In the genomic region with DNA sequence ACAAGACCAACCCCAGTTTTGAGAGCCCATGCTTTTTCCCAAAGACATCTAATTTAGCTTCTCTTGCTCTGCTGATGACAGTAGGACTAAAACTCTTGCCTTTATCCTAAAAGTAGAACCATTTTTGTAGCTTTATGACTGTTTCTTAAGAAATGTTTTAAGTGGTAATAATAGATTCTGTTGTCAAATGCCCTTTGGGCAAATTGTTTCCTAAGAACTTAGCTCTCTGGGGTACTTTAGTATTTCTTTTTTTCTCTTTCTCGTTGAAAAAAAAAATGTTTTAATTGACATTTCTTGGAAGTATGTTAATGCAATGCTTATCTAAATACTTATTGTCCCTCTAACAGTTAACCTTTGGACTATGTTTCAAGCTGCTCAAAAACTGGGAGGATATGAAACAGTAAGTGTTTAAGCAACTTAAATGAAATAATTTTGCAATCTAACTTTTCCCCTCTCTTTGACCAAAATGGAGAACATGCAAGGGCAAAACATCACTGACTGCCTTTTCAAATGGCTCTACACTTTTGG, we compare ENCODE assay signal across 13 cellular contexts.
DNase-seq lines count a peak whose midpoint lies in the region; ATAC-seq and TF ChIP-seq lines count a peak whose summit lies in the region.
"Had no signal": no experiment of that assay in that cellular context is flagged by ENCODE, and none has a peak within 500 bp of the region (broad histone marks: within the 10 kb centered on the region; RNA-seq: fewer than 3 reads in every experiment).

No MANE protein-coding gene starts in this region.

- H3K36me3 Mint-ChIP-seq in activated naive CD8-positive, alpha-beta T cell: peaks cover 62% of the 10 kb centered on the region
- peaks cover 87% of the 10 kb centered on the region for H3K36me3 Mint-ChIP-seq in activated naive CD8-positive, alpha-beta T cell treated with anti-CD3 and anti-CD28 coated beads for 36 hours
- H3K36me3 Mint-ChIP-seq in activated B cell treated with CpG ODN at 0.5 μM for 24 hours (ENCODE audit: low read depth): peaks cover 92% of the 10 kb centered on the region

- H3K9me3 ChIP-seq in mucosa of descending colon (no peaks in the 10 kb centered on the region), transverse colon (no peaks in the 10 kb centered on the region)

- no peak for DNase-seq in activated naive CD8-positive, alpha-beta T cell treated with anti-CD3 and anti-CD28 coated beads for 36 hours
- no peak for DNase-seq in activated B cell treated with CpG ODN at 0.5 μM for 24 hours
- no peak for DNase-seq in mucosa of descending colon
- DNase-seq in transverse colon: no peak
- DNase-seq in ureter (ENCODE audit: low spot score): no peak
- DNase-seq in lower leg skin (ENCODE audit: low spot score in 2 of 2): no peak
- DNase-seq: amygdala, NCI-H1092, NCI-H748 treated with DMSO at 0.1 percent for 48 hours had no signal

- POLR2A ChIA-PET in activated B cell treated with CpG ODN at 0.5 μM for 24 hours (lab: Charles Lee): interaction anchor here (1.0 to 2.7 kb wide), 4 partner anchors 8 to 156 kb away, joined by 3 to 14 read pairs (median 12); no protein-coding TSS in a partner anchor

- H3K27ac Mint-ChIP-seq in activated naive CD8-positive, alpha-beta T cell: peak overlapping the region; percentile 61
- H3K27ac Mint-ChIP-seq in activated naive CD8-positive, alpha-beta T cell treated with anti-CD3 and anti-CD28 coated beads for 36 hours: no peak overlapping the region
- peak overlapping the region; percentile 73 for H3K27ac Mint-ChIP-seq in activated B cell treated with CpG ODN at 0.5 μM for 24 hours

- H3K4me1 ChIP-seq in mucosa of descending colon (ENCODE audit: low read depth) (peaks cover 39% of the 10 kb centered on the region), transverse colon (peaks cover 21 to 84% (median 58%) of the 10 kb centered on the region in 4 donors)

- no peak overlapping the region for H3K4me3 ChIP-seq in mucosa of descending colon
- H3K4me3 ChIP-seq in transverse colon: no peak overlapping the region
- H3K4me3 ChIP-seq in lower leg skin (ENCODE audit: low read depth, poor library complexity, severe bottlenecking): no peak overlapping the region

- WGBS in transverse colon (ENCODE audit: low coverage in 1 of 2), 2 donors: 22 to 27% methylated on average over 1 of the region's 1 CpG
- WGBS in lower leg skin, 2 donors: 6 to 11% methylated on average over 1 of the region's 1 CpG

- H3K27me3 Mint-ChIP-seq in activated naive CD8-positive, alpha-beta T cell: no peaks in the 10 kb centered on the region
- no peaks in the 10 kb centered on the region for H3K27me3 Mint-ChIP-seq in activated naive CD8-positive, alpha-beta T cell treated with anti-CD3 and anti-CD28 coated beads for 36 hours
- H3K27me3 Mint-ChIP-seq in activated B cell treated with CpG ODN at 0.5 μM for 24 hours: no peaks in the 10 kb centered on the region

- H3K27me3 ChIP-seq in transverse colon: no peaks in the 10 kb centered on the region

- TF ChIP-seq CTCF in activated B cell treated with CpG ODN at 0.5 μM for 24 hours (IDR thresholded peaks at IDR 0.05) (no peak), mucosa of descending colon (IDR thresholded peaks at IDR 0.05) (no peak), transverse colon (IDR thresholded peaks at IDR 0.05) (no peak), lower leg skin (IDR thresholded peaks at IDR 0.05) (no peak)

- TF ChIP-seq EP300 in transverse colon (IDR thresholded peaks at IDR 0.05; ENCODE audit: low read depth): no peak

- CTCF ChIA-PET in activated B cell treated with CpG ODN at 0.5 μM for 24 hours (lab: Charles Lee): interaction anchor here (0.7 to 1.8 kb wide), 4 partner anchors 20 to 205 kb away, joined by 3 to 6 read pairs (median 5); no protein-coding TSS in a partner anchor

- H3K36me3 ChIP-seq in mucosa of descending colon (ENCODE audit: low read depth) (no peaks in the 10 kb centered on the region), transverse colon (peaks cover 0 to 7% (median 2%) of the 10 kb centered on the region in 4 donors)

- in situ Hi-C loops in transverse colon (cut with MboI; ENCODE audit: low pct_ligation_motif_present in 1 of 4, low pct_unique_long_range_greater_than_20kb in 1 of 4, low sequenced_read_pairs in 3 of 4): no loop called here

- peaks cover 72% of the 10 kb centered on the region for H3K4me1 Mint-ChIP-seq in activated naive CD8-positive, alpha-beta T cell (ENCODE audit: low read depth)
- H3K4me1 Mint-ChIP-seq in activated naive CD8-positive, alpha-beta T cell treated with anti-CD3 and anti-CD28 coated beads for 36 hours: peaks cover 42% of the 10 kb centered on the region
- H3K4me1 Mint-ChIP-seq in activated B cell treated with CpG ODN at 0.5 μM for 24 hours: peaks cover 90% of the 10 kb centered on the region

- H3K4me3 Mint-ChIP-seq in activated naive CD8-positive, alpha-beta T cell: no peak overlapping the region
- no peak overlapping the region for H3K4me3 Mint-ChIP-seq in activated naive CD8-positive, alpha-beta T cell treated with anti-CD3 and anti-CD28 coated beads for 36 hours
- H3K4me3 Mint-ChIP-seq in activated B cell treated with CpG ODN at 0.5 μM for 24 hours: no peak overlapping the region

- intact Hi-C loops in activated B cell treated with CpG ODN at 0.5 μM for 24 hours (cut with micrococcal nuclease) (loop anchor here (10.0 kb wide), 1 partner anchor 774 kb away; no protein-coding TSS in a partner anchor), mucosa of descending colon (cut with DNase I, micrococcal nuclease) (no loop called here), transverse colon (cut with DNase I; ENCODE audit: low total_unique reads) (no loop called here), lower leg skin (cut with DNase I; ENCODE audit: low total_unique reads) (no loop called here)

- peaks cover 4% of the 10 kb centered on the region for H3K9me3 Mint-ChIP-seq in activated naive CD8-positive, alpha-beta T cell (ENCODE audit: low read depth)
- peaks cover 4% of the 10 kb centered on the region for H3K9me3 Mint-ChIP-seq in activated naive CD8-positive, alpha-beta T cell treated with anti-CD3 and anti-CD28 coated beads for 36 hours
- H3K9me3 Mint-ChIP-seq in activated B cell treated with CpG ODN at 0.5 μM for 24 hours: no peaks in the 10 kb centered on the region

- ATAC-seq in activated B cell treated with CpG ODN at 0.5 μM for 24 hours (ENCODE audit: low read depth) (no peak), mucosa of descending colon (peak; percentile 54), GM21786 (IDR thresholded peaks at IDR 0.05; ENCODE audit: unreplicated experiment) (no peak)

- peak overlapping the region; percentile 69 to 91 (median 82) for H3K27ac ChIP-seq in transverse colon
- H3K27ac ChIP-seq: C4-2B, VCaP had no signal

- TF ChIP-seq POLR2A in transverse colon (IDR thresholded peaks at IDR 0.05): no peak
- no peak for TF ChIP-seq POLR2A in lower leg skin (IDR thresholded peaks at IDR 0.05)
